ENCODE assay signal across 16 cellular contexts in genomic region chr13:68056816-68057710, GRCh38.
DNase-seq lines count a peak whose midpoint lies in the region; ATAC-seq and TF ChIP-seq lines count a peak whose summit lies in the region.
"Had no signal": no experiment of that assay in that cellular context is flagged by ENCODE, and none has a peak within 500 bp of the region (broad histone marks: within the 10 kb centered on the region; RNA-seq: fewer than 3 reads in every experiment).

No MANE protein-coding gene starts in this region.

- TF ChIP-seq CTCF in mammary epithelial cell (conservative IDR thresholded peaks at IDR 0.05 in 1 of 2, IDR thresholded peaks at IDR 0.05 in 1 of 2; ENCODE audit: extremely low read depth in 1 of 2, insufficient read depth in 1 of 2, low read depth in 1 of 2, low read length in 2 of 2) = peak in 1 of 2 donors; percentile 3

- dilution Hi-C loops in mammary epithelial cell (cut with HindIII; ENCODE audit: low sequenced_read_pairs) = no loop called here

- no peak overlapping the region for H3K9ac ChIP-seq in mammary epithelial cell (ENCODE audit: insufficient read depth, low read length)

- H3K36me3 ChIP-seq in mammary epithelial cell (ENCODE audit: insufficient read depth, low read length) = no peaks in the 10 kb centered on the region
- H3K36me3 ChIP-seq: BE2C, heart left ventricle, tibial nerve had no signal

- intact Hi-C loops in mammary epithelial cell (cut with micrococcal nuclease) = loop anchor here (10.0 kb wide), 1 partner anchor 178 kb away; no protein-coding TSS in a partner anchor

- no TSS peak for BruUV-seq in mammary epithelial cell (replicated peaks; lab: Mats Ljungman, UMichigan)

- peak overlapping the region; percentile 36 for H2AFZ ChIP-seq in mammary epithelial cell (ENCODE audit: low read depth, low read length)

- H4K20me1 ChIP-seq in mammary epithelial cell (ENCODE audit: insufficient read depth, low read length) = no peaks in the 10 kb centered on the region

- no peaks in the 10 kb centered on the region for H3K9me3 ChIP-seq in mammary epithelial cell (replicated peaks; ENCODE audit: insufficient read depth, low read length)
- H3K9me3 ChIP-seq: tibial nerve had no signal

- no peaks in the 10 kb centered on the region for H3K27me3 ChIP-seq in mammary epithelial cell (ENCODE audit: insufficient read depth, low read length)
- H3K27me3 ChIP-seq: BE2C, heart left ventricle, tibial nerve had no signal

- H3K79me2 ChIP-seq in mammary epithelial cell (ENCODE audit: insufficient read depth, low read length) = no peaks in the 10 kb centered on the region

- H3K4me3 ChIP-seq in mammary epithelial cell (replicated peaks in 1 of 3; ENCODE audit: insufficient read depth in 1 of 3, low read depth in 2 of 3, low read length in 3 of 3) = no peak overlapping the region
- H3K4me3 ChIP-seq: dorsolateral prefrontal cortex, heart left ventricle, tibial nerve had no signal

- ATAC-seq in HG03025 (IDR thresholded peaks at IDR 0.05; ENCODE audit: low FRiP score, unreplicated experiment) (no peak), HG03135 (IDR thresholded peaks at IDR 0.05; ENCODE audit: unreplicated experiment) (no peak), GM18868 (IDR thresholded peaks at IDR 0.05; ENCODE audit: unreplicated experiment) (no peak)

- 27% methylated on average over 5 of the region's 5 CpGs for WGBS in mammary epithelial cell (ENCODE audit: low coverage, missing lambda C conversion rate)

- CTCF ChIA-PET in mammary epithelial cell (lab: Charles Lee; ENCODE audit: low non-redundant PET) = no interaction called here

- H3K4me1 ChIP-seq in mammary epithelial cell (ENCODE audit: insufficient read depth, low read length) = peaks cover 18% of the 10 kb centered on the region
- H3K4me1 ChIP-seq: BE2C, heart left ventricle, tibial nerve had no signal

- peak overlapping the region; percentile 50 for H3K27ac ChIP-seq in mammary epithelial cell (ENCODE audit: insufficient read depth, low read depth, low read length)
- H3K27ac ChIP-seq: dorsolateral prefrontal cortex, heart left ventricle, tibial nerve had no signal

- DNase-seq in DMS153 (lab: John Stamatoyannopoulos, UW) (peak; percentile 21), M059J (ENCODE audit: low read depth) (peak; percentile 0), mammary epithelial cell (peak; percentile 72), left kidney (ENCODE audit: low read depth, low spot score) (peak; percentile 12), NCI-H2081 treated with DMSO at 0.1 percent for 48 hours (lab: John Stamatoyannopoulos, UW) (no peak)
- DNase-seq: activated B cell treated with CpG ODN at 0.5 μM for 24 hours, BE2C, dorsolateral prefrontal cortex, H7, heart left ventricle, naive B cell, NCI-H2171 treated with DMSO at 0.1 percent for 48 hours had no signal

- no peak overlapping the region for H3K4me2 ChIP-seq in mammary epithelial cell (ENCODE audit: insufficient read depth, low read depth, low read length)

- in situ Hi-C loops in mammary epithelial cell (cut with MboI; ENCODE audit: low sequenced_read_pairs in 2 of 2) = no loop called here
